Comparison of ENCODE assay signal across 8 cellular contexts in genomic region chr1:4585216-4585615, GRCh38.
DNase-seq lines count a peak whose midpoint lies in the region; ATAC-seq, FAIRE-seq and TF ChIP-seq lines count a peak whose summit lies in the region.

No MANE protein-coding gene starts in this region.

- H3K9me3 ChIP-seq in kidney (ENCODE audit: control insufficient read depth in 1 of 2, low read length in 2 of 2), result no peaks in the 10 kb centered on the region

- intact Hi-C loops in kidney (cut with DNase I), result no loop called here

- no peak overlapping the region for H3K4me3 ChIP-seq in kidney (ENCODE audit: low read length in 2 of 2)

- H3K9ac ChIP-seq in kidney (ENCODE audit: low read length in 2 of 2), result no peak overlapping the region

- ATAC-seq in stimulated activated naive CD8-positive, alpha-beta T cell treated with anti-CD3 and anti-CD28 coated beads, Interleukin-15, Interleukin-2, amounts not matched to agents 100 U/mL and 50 U/mL, for 24 hours, result no peak

- TF ChIP-seq CTCF in kidney (IDR thresholded peaks at IDR 0.05; ENCODE audit: borderline replicate concordance, extremely low read depth, insufficient read depth), result peak; percentile 37

- FAIRE-seq in kidney (lab: Jason Lieb, UNC), result no peak

- no peak overlapping the region for H3K27ac ChIP-seq in kidney (ENCODE audit: low read depth in 2 of 2, low read length in 2 of 2)

- H3K36me3 ChIP-seq in kidney (ENCODE audit: control insufficient read depth in 1 of 2, insufficient read depth in 2 of 2, low read length in 2 of 2), result no peaks in the 10 kb centered on the region

- peaks cover 7 to 8% of the 10 kb centered on the region in 2 donors for H3K4me1 ChIP-seq in kidney (ENCODE audit: control insufficient read depth in 1 of 2, insufficient read depth in 1 of 2, low read depth in 1 of 2, low read length in 2 of 2)

- peak; percentile 27 for DNase-seq in NCI-H82 (lab: John Stamatoyannopoulos, UW)
- no peak for DNase-seq in NCI-H82 treated with DMSO at 0.1 percent for 48 hours (lab: John Stamatoyannopoulos, UW; ENCODE audit: unreplicated experiment)
- DNase-seq in activated CD8-positive, alpha-beta memory T cell treated with anti-CD3 and anti-CD28 coated beads for 48 hours (ENCODE audit: low read depth in 2 of 3, low spot score in 2 of 3), result peak; percentile 3 to 49 (median 41)
- DNase-seq in kidney, result peak; percentile 70
- DNase-seq in stimulated activated naive CD8-positive, alpha-beta T cell treated with anti-CD3 and anti-CD28 coated beads, Interleukin-15, Interleukin-2, amounts not matched to agents 100 U/mL and 50 U/mL, for 24 hours, result peak; percentile 71
- no peak for DNase-seq in NK-92 (lab: John Stamatoyannopoulos, UW; ENCODE audit: unreplicated experiment)
- no peak for DNase-seq in amniotic stem cell (lab: John Stamatoyannopoulos, UW)
- no peak for DNase-seq in NK-92 treated with Interleukin-12 subunit alpha and Interleukin-12 subunit beta, amount 100 ng/mL, for 24 hours (lab: John Stamatoyannopoulos, UW)

Comparison
In these comparisons a context has a peak if more than half of its experiments do, and no peak if none do; other contexts are left out.
1. DNase-seq: peak in NCI-H82 (single experiment), activated CD8-positive, alpha-beta memory T cell treated with anti-CD3 and anti-CD28 coated beads for 48 hours (3 of 3), kidney (single experiment) and stimulated activated naive CD8-positive, alpha-beta T cell treated with anti-CD3 and anti-CD28 coated beads, Interleukin-15, Interleukin-2, amounts not matched to agents 100 U/mL and 50 U/mL, for 24 hours (single experiment); none in NCI-H82 treated with DMSO at 0.1 percent for 48 hours (single experiment), NK-92 (single experiment), amniotic stem cell (single experiment) and NK-92 treated with Interleukin-12 subunit alpha and Interleukin-12 subunit beta, amount 100 ng/mL, for 24 hours (single experiment).